ENCODE assay signal across 18 cellular contexts in genomic region chr21:41806773-41807172, GRCh38. TPM values are rescaled to one million over a fixed set of nuclear protein-coding genes. Genes with fewer than 3 reads are reported as not detected.
A peak's percentile ranks its signal among the peaks of the same experiment; 100 is the strongest.
DNase-seq lines count a peak whose midpoint lies in the region; ATAC-seq, FAIRE-seq and TF ChIP-seq lines count a peak whose summit lies in the region.
"Had no signal": no experiment of that assay in that cellular context is flagged by ENCODE, and none has a peak within 500 bp of the region (broad histone marks: within the 10 kb centered on the region; RNA-seq: fewer than 3 reads in every experiment).

No MANE protein-coding gene starts in this region.

- TF ChIP-seq POLR2A in K562 (conservative IDR thresholded peaks at IDR 0.05), result no peak

- BruUV-seq in K562 (replicated peaks; lab: Mats Ljungman, UMichigan) (no TSS peak), Caco-2 (replicated peaks; lab: Mats Ljungman, UMichigan) (no TSS peak)

- H3K9me3 ChIP-seq in HEK293 (ENCODE audit: control insufficient read depth, insufficient read depth, low read depth, low read length) (no peaks in the 10 kb centered on the region), K562 (replicated peaks; ENCODE audit: control insufficient read depth, insufficient read depth, low read depth, low read length) (no peaks in the 10 kb centered on the region), Caco-2 (no peaks in the 10 kb centered on the region), Karpas-422 (ENCODE audit: low read length) (peaks cover 4% of the 10 kb centered on the region; the same call in 1 of the 2 replicates)
- H3K9me3 ChIP-seq: BLaER1 treated with 17β-estradiol and CSF1 and Interleukin-3, amounts not matched to agents 10 nM and 100 nM; Peyer's patch; SJSA1 had no signal

- H3K79me2 ChIP-seq in K562 (ENCODE audit: control insufficient read depth, insufficient read depth, low read length) (no peaks in the 10 kb centered on the region), Karpas-422 (ENCODE audit: low read length) (no peaks in the 10 kb centered on the region)

- H3K36me3 Mint-ChIP-seq in CD14-positive monocyte (peaks cover 45 to 55% of the 10 kb centered on the region in 2 donors), Caco-2 (ENCODE audit: insufficient read depth, unreplicated experiment) (peaks cover 10% of the 10 kb centered on the region)
- peaks cover 0 to 50% (median 13%) of the 10 kb centered on the region in 3 donors for H3K36me3 Mint-ChIP-seq in naive thymus-derived CD8-positive, alpha-beta T cell

- H3K4me3 Mint-ChIP-seq in CD14-positive monocyte, result no peak overlapping the region
- H3K4me3 Mint-ChIP-seq in naive thymus-derived CD8-positive, alpha-beta T cell, result no peak overlapping the region
- no peak overlapping the region for H3K4me3 Mint-ChIP-seq in Caco-2 (ENCODE audit: unreplicated experiment)

- H3K27me3 Mint-ChIP-seq in CD14-positive monocyte (ENCODE audit: low read depth in 3 of 3), result peaks cover 0 to 3% (median 2%) of the 10 kb centered on the region in 3 donors
- no peaks in the 10 kb centered on the region for H3K27me3 Mint-ChIP-seq in naive thymus-derived CD8-positive, alpha-beta T cell
- H3K27me3 Mint-ChIP-seq in Caco-2 (ENCODE audit: insufficient read depth, unreplicated experiment), result no peaks in the 10 kb centered on the region

- H3K4me1 Mint-ChIP-seq in CD14-positive monocyte, result peaks cover 15% of the 10 kb centered on the region
- H3K4me1 Mint-ChIP-seq in naive thymus-derived CD8-positive, alpha-beta T cell, result peaks cover 0 to 10% (median 2%) of the 10 kb centered on the region in 4 donors
- H3K4me1 Mint-ChIP-seq in Caco-2 (ENCODE audit: low read depth, unreplicated experiment), result no peaks in the 10 kb centered on the region

- H3K4me2 ChIP-seq in K562 (ENCODE audit: insufficient read depth, low read length) (no peak overlapping the region), Karpas-422 (ENCODE audit: low read depth, low read length, poor library complexity, severe bottlenecking) (no peak overlapping the region)
- H3K4me2 ChIP-seq: BLaER1 treated with 17β-estradiol and CSF1 and Interleukin-3, amounts not matched to agents 10 nM and 100 nM had no signal

- H2AFZ ChIP-seq in K562 (ENCODE audit: low read depth, low read length), result no peak overlapping the region
- no peak overlapping the region for H2AFZ ChIP-seq in Karpas-422 (ENCODE audit: low read length)

- DNase-seq in CD14-positive monocyte (ENCODE audit: low spot score), result peak; percentile 1
- no peak for DNase-seq in K562 (ENCODE audit: extremely low read depth in 1 of 4, low spot score in 3 of 4)
- no peak for DNase-seq in naive thymus-derived CD8-positive, alpha-beta T cell
- no peak for DNase-seq in DMS153 (lab: John Stamatoyannopoulos, UW)
- DNase-seq in Caco-2, result no peak
- DNase-seq in Karpas-422, result no peak
- DNase-seq: DMS79 treated with DMSO at 0.1 percent for 48 hours, Kasumi-1, MM.1S, NCI-H1105 treated with DMSO at 0.1 percent for 48 hours, NCI-H1694, NCI-H2081 treated with DMSO at 0.1 percent for 48 hours, NCI-H446 treated with DMSO at 0.1 percent for 48 hours, NCI-H69, Peyer's patch had no signal

- no peak for FAIRE-seq in K562 (lab: Jason Lieb, UNC)

- H3K36me3 ChIP-seq in HEK293 (ENCODE audit: control insufficient read depth in 2 of 2, insufficient read depth in 1 of 2, low read length in 2 of 2), result peaks cover 0 to 26% of the 10 kb centered on the region in 2 experiments; a peak in 2 of 3 replicates
- peaks cover 41% of the 10 kb centered on the region; the same call in 2 of the 3 replicates for H3K36me3 ChIP-seq in K562 (ENCODE audit: control insufficient read depth, insufficient read depth, low read length)
- H3K36me3 ChIP-seq in Caco-2 (ENCODE audit: control insufficient read depth, insufficient read depth, low read length), result no peaks in the 10 kb centered on the region
- peaks cover 4% of the 10 kb centered on the region; the same call in 1 of the 2 replicates for H3K36me3 ChIP-seq in Karpas-422 (ENCODE audit: insufficient read depth, low read length)

- peaks cover 4% of the 10 kb centered on the region for H3K9me1 ChIP-seq in K562 (ENCODE audit: control insufficient read depth, insufficient read depth, low read length)

- H3K9ac ChIP-seq in K562 (ENCODE audit: insufficient read depth in 1 of 2, low read depth in 2 of 2, low read length in 2 of 2) (no peak overlapping the region), Karpas-422 (ENCODE audit: low read length) (no peak overlapping the region)
- H3K9ac ChIP-seq: BLaER1 treated with 17β-estradiol and CSF1 and Interleukin-3, amounts not matched to agents 10 nM and 100 nM had no signal

- in situ Hi-C loops in K562 (cut with MboI), result no loop called here

- H3K27me3 ChIP-seq in K562 (ENCODE audit: control insufficient read depth in 2 of 2, insufficient read depth in 2 of 2, low read length in 2 of 2), result no peaks in the 10 kb centered on the region
- H3K27me3 ChIP-seq in Caco-2 (replicated peaks; ENCODE audit: control insufficient read depth, insufficient read depth, low read length), result no peaks in the 10 kb centered on the region
- no peaks in the 10 kb centered on the region for H3K27me3 ChIP-seq in Karpas-422 (ENCODE audit: low read length)
- H3K27me3 ChIP-seq: BLaER1 treated with 17β-estradiol and CSF1 and Interleukin-3, amounts not matched to agents 10 nM and 100 nM; Peyer's patch; SJSA1 had no signal

- POLR2A ChIA-PET in HEK293 (lab: Yijun Ruan, JAX) (no interaction called here), K562 (lab: Yijun Ruan, JAX) (no interaction called here), Caco-2 (lab: Charles Lee) (no interaction called here)
- POLR2A ChIA-PET in naive thymus-derived CD8-positive, alpha-beta T cell (lab: Charles Lee), result no interaction called here

- intact Hi-C loops in CD14-positive monocyte (cut with micrococcal nuclease) (no loop called here), K562 (cut with micrococcal nuclease) (no loop called here), Caco-2 (cut with micrococcal nuclease; ENCODE audit: unreplicated experiment) (no loop called here)

- no peaks in the 10 kb centered on the region for H3K9me2 ChIP-seq in Karpas-422 (replicated peaks; ENCODE audit: insufficient read depth, low read length)

- TF ChIP-seq RAD21 in K562 (CRISPR knock-in tag; conservative IDR thresholded peaks at IDR 0.05 in 1 of 2, IDR thresholded peaks at IDR 0.05 in 1 of 2), result no peak

- peaks cover 0 to 6% (median 3%) of the 10 kb centered on the region in 7 donors for H3K9me3 Mint-ChIP-seq in CD14-positive monocyte
- H3K9me3 Mint-ChIP-seq in naive thymus-derived CD8-positive, alpha-beta T cell, result peaks cover 0 to 10% (median 0%) of the 10 kb centered on the region in 9 donors
- H3K9me3 Mint-ChIP-seq in Caco-2 (ENCODE audit: unreplicated experiment), result peaks cover 17% of the 10 kb centered on the region

- no peaks in the 10 kb centered on the region for H3K4me1 ChIP-seq in HEK293 (ENCODE audit: control insufficient read depth, insufficient read depth, low read length)
- H3K4me1 ChIP-seq in K562 (replicated peaks in 1 of 2; ENCODE audit: control insufficient read depth in 2 of 2, insufficient read depth in 2 of 2, low read length in 2 of 2), result peaks cover 0 to 5% of the 10 kb centered on the region in 2 experiments; a peak in 1 of 5 replicates
- H3K4me1 ChIP-seq in Caco-2, result no peaks in the 10 kb centered on the region
- no peaks in the 10 kb centered on the region for H3K4me1 ChIP-seq in Karpas-422 (ENCODE audit: low read length)
- H3K4me1 ChIP-seq: SJSA1 had no signal

- no peak for TF ChIP-seq EP300 in K562 (IDR thresholded peaks at IDR 0.05; ENCODE audit: low read length)

- no peak overlapping the region for H3K27ac ChIP-seq in HEK293 (ENCODE audit: extremely low read depth, low read depth, low read length)
- no peak overlapping the region for H3K27ac ChIP-seq in K562 (ENCODE audit: extremely low read depth, low read depth, low read length)
- no peak overlapping the region for H3K27ac ChIP-seq in Karpas-422 (ENCODE audit: low read length)
- H3K27ac ChIP-seq: BLaER1 treated with 17β-estradiol and CSF1 and Interleukin-3, amounts not matched to agents 10 nM and 100 nM; Peyer's patch; SJSA1 had no signal

- CTCF ChIA-PET in HEK293 (lab: Yijun Ruan, JAX) (interaction anchor here (0.7 to 1.3 kb wide), 4 partner anchors 9 to 195 kb away, joined by 3 to 4 read pairs (median 4); no protein-coding TSS in a partner anchor), K562 (lab: Yijun Ruan, JAX; ENCODE audit: low intra/inter-chr PET ratio) (no interaction called here), Caco-2 (lab: Charles Lee) (no interaction called here)

- no peaks in the 10 kb centered on the region for H4K20me1 ChIP-seq in K562 (replicated peaks; ENCODE audit: control insufficient read depth, insufficient read depth, low read length)
- no peaks in the 10 kb centered on the region for H4K20me1 ChIP-seq in Karpas-422 (ENCODE audit: insufficient read depth, low read depth, low read length)

- H3K4me3 ChIP-seq in HEK293 (ENCODE audit: low read depth, low read length) (no peak overlapping the region), K562 (no peak overlapping the region), Caco-2 (ENCODE audit: low read depth, low read length) (no peak overlapping the region), Karpas-422 (ENCODE audit: low read length) (no peak overlapping the region)
- H3K4me3 ChIP-seq: BLaER1 treated with 17β-estradiol and CSF1 and Interleukin-3, amounts not matched to agents 10 nM and 100 nM; Peyer's patch; SJSA1 had no signal

- no peak for TF ChIP-seq CTCF in CD14-positive monocyte (IDR thresholded peaks at IDR 0.05)
- TF ChIP-seq CTCF in HEK293 (tag by site-specific recombination; IDR thresholded peaks at IDR 0.05), result no peak
- no peak for TF ChIP-seq CTCF in K562 (IDR thresholded peaks at IDR 0.05 in 2 of 3, conservative IDR thresholded peaks at IDR 0.05 in 1 of 3; ENCODE audit: insufficient read depth in 2 of 3, low read depth in 1 of 3, low read length in 3 of 3)
- TF ChIP-seq CTCF in Caco-2 (IDR thresholded peaks at IDR 0.05; ENCODE audit: insufficient read depth in 1 of 2, low read depth in 1 of 2, low read length in 1 of 2, severe bottlenecking in 1 of 2, unreplicated experiment in 1 of 2), result no peak

- ATAC-seq in K562, result no peak
- ATAC-seq in naive thymus-derived CD8-positive, alpha-beta T cell, result no peak

- H3K27ac Mint-ChIP-seq in CD14-positive monocyte (peak overlapping the region in 1 of 7 donors; percentile 27), Caco-2 (ENCODE audit: unreplicated experiment) (no peak overlapping the region)
- H3K27ac Mint-ChIP-seq in naive thymus-derived CD8-positive, alpha-beta T cell, result peak overlapping the region in 7 of 10 donors; percentile 13 to 51 (median 33)

- WGBS in K562 (ENCODE audit: insufficient coverage, low coverage, missing lambda C conversion rate), result 80% methylated on average over 4 of the region's 4 CpGs

RNA-seq across cellular contexts. Expression of gene RIPK4, which starts 39.9 kb away (rescaled TPM):
- under 1 TPM in 1 of 2 donors, not detected in 1; 0.09 TPM for polyA plus RNA-seq in CD14-positive monocyte
- total RNA-seq in K562 (2011; cell fraction: chromatin; rRNA removed; ENCODE audit: low replicate concordance), result not detected in 2 replicates
- total RNA-seq in K562 (2011; cell fraction: nucleolus; rRNA removed), result not detected in 2 replicates
- 0.07 TPM in 1 of 2 replicates, not detected in the other for total RNA-seq in K562 (2011; cell fraction: nucleoplasm; rRNA removed)
- total RNA-seq in K562 (2014; rRNA removed), result not detected in 2 replicates
- not detected in 2 replicates for total RNA-seq in K562 (2014; rRNA removed; fragmentation: Illumina TruSeq; extraction: Trizol)
- not detected in 2 replicates for total RNA-seq in K562 (2015; rRNA removed; fragmentation: Illumina TruSeq; extraction: Trizol)
- total RNA-seq in K562 (2021), result 0.09 TPM in 1 of 2 replicates, not detected in the other
- not detected in 2 replicates for polyA plus RNA-seq in K562 (2011; rRNA removed)
- not detected in 2 replicates for polyA plus RNA-seq in K562 (2011; cell fraction: cytosol; rRNA removed)
- polyA plus RNA-seq in K562 (2011; cell fraction: nucleus; rRNA removed), result not detected in 2 replicates
- polyA plus RNA-seq in K562 (2012), result not detected in 2 replicates
- polyA plus RNA-seq in K562 (2014; fragmentation: Illumina TruSeq; extraction: Trizol), result not detected in 2 replicates
- not detected for polyA plus RNA-seq in K562 (2014; fragmentation: Nextera tagmentation; extraction: Ambion mirVana)
- polyA plus RNA-seq in K562 (2014; rRNA removed), result not detected in 2 replicates
- polyA minus RNA-seq in K562 (2011; rRNA and poly(A)+ RNA removed), result not detected in 2 replicates
- polyA minus RNA-seq in K562 (2011; cell fraction: cytosol; rRNA and poly(A)+ RNA removed), result not detected in 2 replicates
- not detected in 2 replicates for polyA minus RNA-seq in K562 (2011; cell fraction: nucleus; rRNA and poly(A)+ RNA removed)
- 1 to 10 TPM; 1.0 to 1.1 TPM for total RNA-seq in naive thymus-derived CD8-positive, alpha-beta T cell
- polyA plus RNA-seq in naive thymus-derived CD8-positive, alpha-beta T cell, result under 1 TPM in 1 of 3 donors, not detected in 2; 0.26 TPM
- 24.1 and 25.4 TPM in 2 replicates for total RNA-seq in Caco-2 (2022)
- not detected in 2 replicates for total RNA-seq in Karpas-422 (2014; rRNA removed; shearing (Covaris generic); ENCODE audit: low replicate concordance)

Comparison
In these comparisons a context has a peak if more than half of its experiments do, and no peak if none do; other contexts are left out.
1. RNA of gene RIPK4, which starts 39.9 kb away (total RNA-seq): 24.1 to 25.4 TPM in Caco-2; 1.0 to 1.1 TPM in naive thymus-derived CD8-positive, alpha-beta T cell, 0.07 to 0.09 TPM in K562 and not detected in Karpas-422; every median in the first group is over 10 times any median in the second.